Comparison of ENCODE assay signal across 19 cellular contexts in genomic region chr2:60677376-60677775, GRCh38.
DNase-seq lines count a peak whose midpoint lies in the region; ATAC-seq, FAIRE-seq and TF ChIP-seq lines count a peak whose summit lies in the region.
"Had no signal": no experiment of that assay in that cellular context is flagged by ENCODE, and none has a peak within 500 bp of the region (broad histone marks: within the 10 kb centered on the region; RNA-seq: fewer than 3 reads in every experiment).

No MANE protein-coding gene starts in this region.

- DNase-seq in MM.1S (no peak), K562 (ENCODE audit: extremely low read depth in 1 of 4, low spot score in 3 of 4) (no peak), mucosa of gallbladder (ENCODE audit: low spot score) (peak; percentile 73), small intestine (peak; percentile 42), OCI-LY7 (ENCODE audit: low spot score) (no peak), glutamatergic neuron (no peak), D341Med (ENCODE audit: low spot score) (no peak)
- DNase-seq: ACHN; BE2C; CD4-positive, alpha-beta memory T cell; DMS79 treated with DMSO at 0.1 percent for 48 hours; GM23248 had no signal

- H3K4me1 Mint-ChIP-seq in glutamatergic neuron (ENCODE audit: low read depth, unreplicated experiment), result no peaks in the 10 kb centered on the region

- TF ChIP-seq CTCF in MM.1S (IDR thresholded peaks at IDR 0.05; ENCODE audit: low read length) (no peak), K562 (IDR thresholded peaks at IDR 0.05 in 2 of 3, conservative IDR thresholded peaks at IDR 0.05 in 1 of 3; ENCODE audit: insufficient read depth in 2 of 3, low read depth in 1 of 3, low read length in 3 of 3) (no peak), OCI-LY7 (conservative IDR thresholded peaks at IDR 0.05; ENCODE audit: low read length) (no peak), glutamatergic neuron (IDR thresholded peaks at IDR 0.05; ENCODE audit: partially characterized antibody, unreplicated experiment) (no peak)

- H3K4me1 ChIP-seq in MM.1S (ENCODE audit: low read length) (peaks cover 49% of the 10 kb centered on the region), K562 (replicated peaks in 1 of 2; ENCODE audit: control insufficient read depth in 2 of 2, insufficient read depth in 2 of 2, low read length in 2 of 2) (no peaks in the 10 kb centered on the region; a peak in 2 of 5 replicates), small intestine (ENCODE audit: control insufficient read depth in 2 of 2, insufficient read depth in 1 of 2, low read depth in 1 of 2, low read length in 1 of 2) (no peaks in the 10 kb centered on the region), OCI-LY7 (ENCODE audit: insufficient read depth, low read length, poor library complexity, severe bottlenecking) (no peaks in the 10 kb centered on the region)
- H3K4me1 ChIP-seq: BE2C, HAP-1 had no signal

- H3K4me3 Mint-ChIP-seq in glutamatergic neuron (ENCODE audit: unreplicated experiment), result no peak overlapping the region
- H3K4me3 Mint-ChIP-seq: CD14-positive monocyte; CD4-positive, alpha-beta memory T cell; IgD-negative memory B cell had no signal

- no peak for TF ChIP-seq RAD21 in K562 (CRISPR knock-in tag; conservative IDR thresholded peaks at IDR 0.05 in 1 of 2, IDR thresholded peaks at IDR 0.05 in 1 of 2)

- no peak for TF ChIP-seq EP300 in K562 (IDR thresholded peaks at IDR 0.05; ENCODE audit: low read length)

- H3K9me1 ChIP-seq in K562 (ENCODE audit: control insufficient read depth, insufficient read depth, low read length), result peaks cover 3% of the 10 kb centered on the region

- intact Hi-C loops in K562 (cut with micrococcal nuclease), result no loop called here
- intact Hi-C loops in OCI-LY7 (cut with micrococcal nuclease; ENCODE audit: unreplicated experiment), result no loop called here

- BruUV-seq in K562 (replicated peaks; lab: Mats Ljungman, UMichigan) (no TSS peak), OCI-LY7 (replicated peaks; lab: Mats Ljungman, UMichigan) (no TSS peak)

- H3K27ac ChIP-seq in MM.1S (ENCODE audit: low read length), result no peak overlapping the region; the same call in 1 of the 2 replicates
- no peak overlapping the region for H3K27ac ChIP-seq in K562 (ENCODE audit: extremely low read depth, low read depth, low read length)
- H3K27ac ChIP-seq in small intestine (ENCODE audit: low read depth in 1 of 2, low read length in 1 of 2), result no peak overlapping the region
- no peak overlapping the region for H3K27ac ChIP-seq in OCI-LY7 (ENCODE audit: low read depth, low read length, poor library complexity, severe bottlenecking)
- H3K27ac ChIP-seq: GM23248 had no signal

- no peaks in the 10 kb centered on the region for H3K36me3 Mint-ChIP-seq in glutamatergic neuron (ENCODE audit: unreplicated experiment)
- H3K36me3 Mint-ChIP-seq: CD14-positive monocyte; CD4-positive, alpha-beta memory T cell; IgD-negative memory B cell had no signal

- no peak overlapping the region for H3K9ac ChIP-seq in MM.1S (ENCODE audit: low read length)
- no peak overlapping the region for H3K9ac ChIP-seq in K562 (ENCODE audit: insufficient read depth in 1 of 2, low read depth in 2 of 2, low read length in 2 of 2)
- H3K9ac ChIP-seq: GM23248 had no signal

- H3K9me2 ChIP-seq in MM.1S (replicated peaks; ENCODE audit: insufficient read depth, low read length) (no peaks in the 10 kb centered on the region), OCI-LY7 (ENCODE audit: insufficient read depth, low read length) (no peaks in the 10 kb centered on the region)

- WGBS in K562 (ENCODE audit: insufficient coverage, low coverage, missing lambda C conversion rate), result 0% methylated on average over 4 of the region's 4 CpGs
- WGBS in small intestine, 3 donors, result 10 to 59% (median 29%) methylated on average over 4 of the region's 4 CpGs

- peak; percentile 19 for FAIRE-seq in K562 (lab: Jason Lieb, UNC)
- FAIRE-seq in small intestine (lab: Jason Lieb, UNC), result no peak
- FAIRE-seq: A204.1, GM12878, HepG2 had no signal

- TF ChIP-seq POLR2A in K562 (conservative IDR thresholded peaks at IDR 0.05), result no peak

- no peaks in the 10 kb centered on the region for H3K27me3 ChIP-seq in MM.1S (replicated peaks; ENCODE audit: insufficient read depth, low read length)
- peaks cover 19 to 45% of the 10 kb centered on the region in 2 experiments for H3K27me3 ChIP-seq in K562 (ENCODE audit: control insufficient read depth in 2 of 2, insufficient read depth in 2 of 2, low read length in 2 of 2)
- H3K27me3 ChIP-seq in small intestine (ENCODE audit: control insufficient read depth in 2 of 2, insufficient read depth in 2 of 2, low read length in 2 of 2), result no peaks in the 10 kb centered on the region
- H3K27me3 ChIP-seq: BE2C had no signal

- no peak overlapping the region for H3K4me3 ChIP-seq in MM.1S (ENCODE audit: low read length)
- H3K4me3 ChIP-seq in K562, result no peak overlapping the region
- no peak overlapping the region for H3K4me3 ChIP-seq in small intestine (ENCODE audit: low read depth in 1 of 2, low read length in 2 of 2)
- H3K4me3 ChIP-seq in OCI-LY7 (ENCODE audit: low read depth, low read length, poor library complexity, severe bottlenecking), result no peak overlapping the region
- H3K4me3 ChIP-seq: GM12878, GM23248, HAP-1 had no signal

- 0 out of 2 replicates have a peak overlapping the region, but pooled peaks have one; percentile 2 for H2AFZ ChIP-seq in MM.1S (ENCODE audit: low read length)
- H2AFZ ChIP-seq in K562 (ENCODE audit: low read depth, low read length), result no peak overlapping the region
- H2AFZ ChIP-seq in OCI-LY7 (ENCODE audit: low read length), result no peak overlapping the region
- H2AFZ ChIP-seq: GM23248 had no signal

- H3K36me3 ChIP-seq in MM.1S (replicated peaks; ENCODE audit: insufficient read depth, low read length) (no peaks in the 10 kb centered on the region), K562 (ENCODE audit: control insufficient read depth, insufficient read depth, low read length) (no peaks in the 10 kb centered on the region), small intestine (ENCODE audit: control insufficient read depth in 2 of 2, insufficient read depth in 2 of 2, low read length in 2 of 2) (no peaks in the 10 kb centered on the region), OCI-LY7 (ENCODE audit: insufficient read depth, low read length) (no peaks in the 10 kb centered on the region)
- H3K36me3 ChIP-seq: BE2C, HAP-1 had no signal

- H3K4me2 ChIP-seq in MM.1S (ENCODE audit: low read depth, low read length), result peak overlapping the region; percentile 45
- H3K4me2 ChIP-seq in K562 (ENCODE audit: insufficient read depth, low read length), result no peak overlapping the region
- no peak overlapping the region for H3K4me2 ChIP-seq in OCI-LY7 (ENCODE audit: low read length)

- no peaks in the 10 kb centered on the region for H3K79me2 ChIP-seq in MM.1S (ENCODE audit: low read length)
- no peaks in the 10 kb centered on the region for H3K79me2 ChIP-seq in K562 (ENCODE audit: control insufficient read depth, insufficient read depth, low read length)
- no peaks in the 10 kb centered on the region for H3K79me2 ChIP-seq in OCI-LY7 (ENCODE audit: insufficient read depth, low read depth, low read length)

- POLR2A ChIA-PET in K562 (lab: Yijun Ruan, JAX) (interaction anchor here (0.6 kb wide), 1 partner anchor 341 kb away, joined by 3 read pairs; the partner anchor contains the start of gene PUS10), OCI-LY7 (lab: Charles Lee) (no interaction called here)

- H4K20me1 ChIP-seq in MM.1S (ENCODE audit: insufficient read depth, low read length) (no peaks in the 10 kb centered on the region), K562 (replicated peaks; ENCODE audit: control insufficient read depth, insufficient read depth, low read length) (no peaks in the 10 kb centered on the region), OCI-LY7 (ENCODE audit: insufficient read depth, low read length) (no peaks in the 10 kb centered on the region)

- H3K27ac Mint-ChIP-seq in glutamatergic neuron (ENCODE audit: unreplicated experiment), result no peak overlapping the region
- H3K27ac Mint-ChIP-seq: CD4-positive, alpha-beta memory T cell; IgD-negative memory B cell had no signal

- in situ Hi-C loops in K562 (cut with MboI), result no loop called here

- no peak for ATAC-seq in K562
- no peak for ATAC-seq in GM19397 (IDR thresholded peaks at IDR 0.05; ENCODE audit: unreplicated experiment)
- ATAC-seq: GM12878, HepG2 had no signal

- H3K9me3 ChIP-seq in MM.1S (replicated peaks; ENCODE audit: insufficient read depth, low read length), result no peaks in the 10 kb centered on the region
- H3K9me3 ChIP-seq in K562 (replicated peaks; ENCODE audit: control insufficient read depth, insufficient read depth, low read depth, low read length), result no peaks in the 10 kb centered on the region
- no peaks in the 10 kb centered on the region for H3K9me3 ChIP-seq in small intestine (ENCODE audit: control insufficient read depth, low read depth)
- no peaks in the 10 kb centered on the region for H3K9me3 ChIP-seq in OCI-LY7 (ENCODE audit: low read length)
- H3K9me3 ChIP-seq: BE2C, HAP-1 had no signal

- peaks cover 13% of the 10 kb centered on the region for H3F3A ChIP-seq in MM.1S (ENCODE audit: insufficient read depth, low read length)

- H3K27me3 Mint-ChIP-seq in glutamatergic neuron (ENCODE audit: unreplicated experiment), result no peaks in the 10 kb centered on the region

- CTCF ChIA-PET in K562 (lab: Yijun Ruan, JAX; ENCODE audit: low intra/inter-chr PET ratio), result no interaction called here
- CTCF ChIA-PET in OCI-LY7 (lab: Charles Lee; ENCODE audit: unreplicated experiment), result no interaction called here

- H3K9me3 Mint-ChIP-seq in glutamatergic neuron (ENCODE audit: unreplicated experiment), result no peaks in the 10 kb centered on the region
- H3K9me3 Mint-ChIP-seq: CD4-positive, alpha-beta memory T cell had no signal

TF ChIP-seq in K562, 482 proteins besides CTCF, POLR2A, EP300 and RAD21:
- no peak for TF ChIP-seq ID3 (CRISPR knock-in tag; IDR thresholded peaks at IDR 0.05)
- no peak for TF ChIP-seq ID3 (tag; IDR thresholded peaks at IDR 0.05)
- TF ChIP-seq NCOA6 (IDR thresholded peaks at IDR 0.05), result no peak
- TF ChIP-seq PURB (CRISPR knock-in tag; IDR thresholded peaks at IDR 0.05; ENCODE audit: low read depth), result no peak

Comparison
In these comparisons a context has a peak if more than half of its experiments do, and no peak if none do; other contexts are left out.
1. DNase-seq: peak in mucosa of gallbladder (single experiment) and small intestine (single experiment); none in MM.1S (single experiment), K562 (0 of 4), OCI-LY7 (single experiment), glutamatergic neuron (single experiment) and D341Med (single experiment).